In the genomic region with DNA sequence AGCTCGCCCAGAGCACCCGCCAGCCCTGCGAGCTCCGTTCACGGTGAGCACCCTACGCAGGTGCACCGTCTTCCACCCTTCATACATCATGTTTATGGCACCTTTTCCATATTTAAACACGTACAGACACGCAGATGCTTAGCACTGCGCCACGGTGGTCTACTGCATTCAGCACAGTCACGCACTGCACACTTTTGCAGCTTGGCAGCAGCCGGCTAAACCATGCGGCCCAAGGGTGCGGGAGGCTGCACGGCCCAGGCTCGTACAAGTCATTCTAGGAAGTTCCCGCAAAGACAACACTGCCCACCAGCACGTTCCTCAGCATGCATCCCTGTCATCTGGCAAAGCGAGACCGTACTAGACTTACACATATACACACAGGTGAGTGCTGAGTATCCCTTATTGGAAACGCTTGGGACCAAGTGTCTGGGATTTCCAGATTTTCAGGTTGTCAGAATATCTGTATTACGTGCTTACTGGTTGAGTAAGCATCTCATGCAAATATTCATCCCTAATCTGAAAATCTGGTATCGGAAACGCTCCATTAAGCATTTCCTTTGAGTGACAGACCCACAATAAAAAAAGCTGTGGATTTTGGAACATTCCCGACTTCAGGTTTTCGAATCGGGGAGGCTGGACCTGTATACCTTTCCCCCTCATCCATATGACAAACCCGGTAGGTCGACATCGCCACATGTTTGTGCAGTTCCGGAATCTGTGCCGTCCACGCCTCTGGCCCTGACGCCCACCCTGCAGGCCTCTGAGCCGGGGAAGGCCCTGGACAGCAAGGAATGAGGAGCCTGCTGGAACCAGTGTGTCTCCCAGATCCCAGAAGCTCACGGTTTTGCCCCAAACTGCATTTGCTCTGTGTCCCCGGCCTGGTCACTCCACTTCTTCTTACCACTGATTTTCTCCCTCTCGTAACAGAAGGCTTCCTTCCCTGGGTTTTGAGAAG, we compare ENCODE assay signal across 23 cellular contexts.
DNase-seq lines count a peak whose midpoint lies in the region; ATAC-seq and TF ChIP-seq lines count a peak whose summit lies in the region.
"Had no signal": no experiment of that assay in that cellular context is flagged by ENCODE, and none has a peak within 500 bp of the region (broad histone marks: within the 10 kb centered on the region; RNA-seq: fewer than 3 reads in every experiment).

No MANE protein-coding gene starts in this region.

- no peaks in the 10 kb centered on the region for H3K27me3 Mint-ChIP-seq in activated naive CD4-positive, alpha-beta T cell treated with anti-CD3 and anti-CD28 coated beads, Interleukin-2, amount 50 U/mL, for 24 hours
- no peaks in the 10 kb centered on the region for H3K27me3 Mint-ChIP-seq in activated naive CD4-positive, alpha-beta T cell treated with anti-CD3 and anti-CD28 coated beads for 36 hours (ENCODE audit: low read depth)
- H3K27me3 Mint-ChIP-seq: activated CD4-positive, alpha-beta memory T cell treated with anti-CD3 and anti-CD28 coated beads for 36 hours; type B pancreatic cell had no signal

- DNase-seq in activated naive CD4-positive, alpha-beta T cell treated with anti-CD3 and anti-CD28 coated beads for 36 hours: no peak
- DNase-seq in LNCaP clone FGC (ENCODE audit: low read depth) (peak; percentile 32), epithelial cell of esophagus (ENCODE audit: low read depth) (peak; percentile 51), GM20000 (ENCODE audit: low spot score) (no peak), NCI-H1436 treated with DMSO at 0.1 percent for 48 hours (lab: John Stamatoyannopoulos, UW) (no peak)
- no peak for DNase-seq in stimulated activated effector memory CD8-positive, alpha-beta T cell treated with anti-CD3 and anti-CD28 coated beads, Interleukin-12 subunit alpha, Interleukin-12 subunit beta, amount 100 ng/mL, for 72 hours (ENCODE audit: low spot score in 2 of 2)
- DNase-seq: ACHN; activated CD4-positive, alpha-beta memory T cell treated with anti-CD3 and anti-CD28 coated beads for 36 hours; activated gamma-delta T cell treated with Interleukin-2 at 50 U/mL for 16 hours; amygdala; DMS 273 treated with DMSO at 0.1 percent for 48 hours; NCI-H1048; NCI-H187 treated with DMSO at 0.1 percent for 48 hours; NCI-H69; small intestine; stimulated activated CD4-positive, alpha-beta T cell treated with anti-CD3 and anti-CD28 coated beads, Interleukin-1b, Interleukin-23, amount 100 ng/mL, for 48 hours had no signal

- H3K9me3 Mint-ChIP-seq in activated naive CD4-positive, alpha-beta T cell treated with anti-CD3 and anti-CD28 coated beads, Interleukin-2, amount 50 U/mL, for 24 hours: no peaks in the 10 kb centered on the region
- H3K9me3 Mint-ChIP-seq in activated naive CD4-positive, alpha-beta T cell treated with anti-CD3 and anti-CD28 coated beads for 36 hours: peaks cover 3% of the 10 kb centered on the region
- H3K9me3 Mint-ChIP-seq in stimulated activated effector memory CD8-positive, alpha-beta T cell treated with anti-CD3 and anti-CD28 coated beads, Interleukin-12 subunit alpha, Interleukin-12 subunit beta, amount 100 ng/mL, for 72 hours: no peaks in the 10 kb centered on the region
- H3K9me3 Mint-ChIP-seq: type B pancreatic cell had no signal

- H3K27ac Mint-ChIP-seq in activated naive CD4-positive, alpha-beta T cell treated with anti-CD3 and anti-CD28 coated beads, Interleukin-2, amount 50 U/mL, for 24 hours: peak overlapping the region; percentile 38
- no peak overlapping the region for H3K27ac Mint-ChIP-seq in activated naive CD4-positive, alpha-beta T cell treated with anti-CD3 and anti-CD28 coated beads for 36 hours
- H3K27ac Mint-ChIP-seq in stimulated activated effector memory CD8-positive, alpha-beta T cell treated with anti-CD3 and anti-CD28 coated beads, Interleukin-12 subunit alpha, Interleukin-12 subunit beta, amount 100 ng/mL, for 72 hours: peak overlapping the region; percentile 76
- H3K27ac Mint-ChIP-seq: activated CD4-positive, alpha-beta memory T cell treated with anti-CD3 and anti-CD28 coated beads for 36 hours; type B pancreatic cell had no signal

- H3K4me1 Mint-ChIP-seq in activated naive CD4-positive, alpha-beta T cell treated with anti-CD3 and anti-CD28 coated beads, Interleukin-2, amount 50 U/mL, for 24 hours: peaks cover 15% of the 10 kb centered on the region
- H3K4me1 Mint-ChIP-seq in activated naive CD4-positive, alpha-beta T cell treated with anti-CD3 and anti-CD28 coated beads for 36 hours (ENCODE audit: low read depth): peaks cover 5% of the 10 kb centered on the region
- H3K4me1 Mint-ChIP-seq in stimulated activated effector memory CD8-positive, alpha-beta T cell treated with anti-CD3 and anti-CD28 coated beads, Interleukin-12 subunit alpha, Interleukin-12 subunit beta, amount 100 ng/mL, for 72 hours: peaks cover 26% of the 10 kb centered on the region

- peaks cover 5% of the 10 kb centered on the region for H3K36me3 Mint-ChIP-seq in activated naive CD4-positive, alpha-beta T cell treated with anti-CD3 and anti-CD28 coated beads, Interleukin-2, amount 50 U/mL, for 24 hours
- H3K36me3 Mint-ChIP-seq in activated naive CD4-positive, alpha-beta T cell treated with anti-CD3 and anti-CD28 coated beads for 36 hours (ENCODE audit: low read depth): peaks cover 18% of the 10 kb centered on the region
- H3K36me3 Mint-ChIP-seq in stimulated activated effector memory CD8-positive, alpha-beta T cell treated with anti-CD3 and anti-CD28 coated beads, Interleukin-12 subunit alpha, Interleukin-12 subunit beta, amount 100 ng/mL, for 72 hours: peaks cover 6% of the 10 kb centered on the region

- no peak overlapping the region for H3K4me3 Mint-ChIP-seq in activated naive CD4-positive, alpha-beta T cell treated with anti-CD3 and anti-CD28 coated beads, Interleukin-2, amount 50 U/mL, for 24 hours
- no peak overlapping the region for H3K4me3 Mint-ChIP-seq in activated naive CD4-positive, alpha-beta T cell treated with anti-CD3 and anti-CD28 coated beads for 36 hours
- no peak overlapping the region for H3K4me3 Mint-ChIP-seq in stimulated activated effector memory CD8-positive, alpha-beta T cell treated with anti-CD3 and anti-CD28 coated beads, Interleukin-12 subunit alpha, Interleukin-12 subunit beta, amount 100 ng/mL, for 72 hours
- H3K4me3 Mint-ChIP-seq: activated CD4-positive, alpha-beta memory T cell treated with anti-CD3 and anti-CD28 coated beads for 36 hours; type B pancreatic cell had no signal

- ATAC-seq in stimulated activated effector memory CD8-positive, alpha-beta T cell treated with anti-CD3 and anti-CD28 coated beads, Interleukin-12 subunit alpha, Interleukin-12 subunit beta, amount 100 ng/mL, for 72 hours: no peak
- ATAC-seq in GM21825 (IDR thresholded peaks at IDR 0.05; ENCODE audit: unreplicated experiment): no peak
- ATAC-seq: activated CD4-positive, CD25-positive, alpha-beta regulatory T cell treated with anti-CD3 and anti-CD28 coated beads, Interleukin-2, amount 50 U/mL, for 24 hours had no signal

- CTCF ChIA-PET in activated naive CD4-positive, alpha-beta T cell treated with anti-CD3 and anti-CD28 coated beads for 36 hours (lab: Charles Lee): no interaction called here

- TF ChIP-seq CTCF in LNCaP clone FGC (IDR thresholded peaks at IDR 0.05; ENCODE audit: control insufficient read depth, extremely low read depth, insufficient read depth) (no peak), epithelial cell of esophagus (IDR thresholded peaks at IDR 0.05; ENCODE audit: insufficient read depth, low read depth, low read length, missing control alignments) (no peak), GM20000 (IDR thresholded peaks at IDR 0.05; ENCODE audit: extremely low read depth, missing control alignments) (no peak)

- H3K4me3 ChIP-seq in LNCaP clone FGC (ENCODE audit: low read depth, low read length) (no peak overlapping the region), epithelial cell of esophagus (ENCODE audit: low read length) (no peak overlapping the region)
- H3K4me3 ChIP-seq: BLaER1 treated with 17β-estradiol and CSF1 and Interleukin-3, amounts not matched to agents 10 nM and 100 nM; breast epithelium; coronary artery had no signal

- intact Hi-C loops in activated naive CD4-positive, alpha-beta T cell treated with anti-CD3 and anti-CD28 coated beads for 36 hours (cut with micrococcal nuclease): no loop called here

Comparison
In these comparisons a context has a peak if more than half of its experiments do, and no peak if none do; other contexts are left out.
1. DNase-seq: peak in LNCaP clone FGC (single experiment) and epithelial cell of esophagus (single experiment); none in activated naive CD4-positive, alpha-beta T cell treated with anti-CD3 and anti-CD28 coated beads for 36 hours (single experiment), stimulated activated effector memory CD8-positive, alpha-beta T cell treated with anti-CD3 and anti-CD28 coated beads, Interleukin-12 subunit alpha, Interleukin-12 subunit beta, amount 100 ng/mL, for 72 hours (0 of 2), GM20000 (single experiment) and NCI-H1436 treated with DMSO at 0.1 percent for 48 hours (single experiment).